ENCODE assay signal across 18 cellular contexts in genomic region chr20:58313366-58313765, GRCh38. TPM values are rescaled to one million over a fixed set of nuclear protein-coding genes. Genes with fewer than 3 reads are reported as not detected.
A peak's percentile ranks its signal among the peaks of the same experiment; 100 is the strongest.
DNase-seq lines count a peak whose midpoint lies in the region; ATAC-seq and TF ChIP-seq lines count a peak whose summit lies in the region.
"Had no signal": no experiment of that assay in that cellular context is flagged by ENCODE, and none has a peak within 500 bp of the region (broad histone marks: within the 10 kb centered on the region; RNA-seq: fewer than 3 reads in every experiment).

No MANE protein-coding gene starts in this region.

- no peak overlapping the region for H2BK20ac ChIP-seq in H9 (ENCODE audit: low read depth, low read length, poor library complexity, severe bottlenecking)

- H2BK5ac ChIP-seq in H9 (ENCODE audit: insufficient read length, low read length) = no peak overlapping the region
- H2BK5ac ChIP-seq in mesenchymal stem cell (ENCODE audit: low read depth, low read length, poor library complexity, severe bottlenecking) = no peak overlapping the region

- DNase-seq in CD4-positive, alpha-beta T cell = no peak
- DNase-seq in H9 (no peak), epithelial cell of prostate (ENCODE audit: low read depth, low spot score) (no peak), mesenchymal stem cell (no peak), NCI-H526 (lab: John Stamatoyannopoulos, UW) (no peak)
- DNase-seq in activated CD8-positive, alpha-beta T cell treated with anti-CD3 and anti-CD28 coated beads for 36 hours = peak; percentile 17
- DNase-seq: amniotic stem cell, colonic mucosa, EL, MM.1S, mucosa of descending colon, NCI-H774, retina, T-helper 9 cell, transverse colon had no signal

- no peaks in the 10 kb centered on the region for H3K79me2 ChIP-seq in H9 (ENCODE audit: insufficient read depth, low read length)

- H3K4me2 ChIP-seq in H9 (ENCODE audit: insufficient read depth, insufficient read length, low read length) (no peak overlapping the region), mesenchymal stem cell (ENCODE audit: low read length, poor library complexity, severe bottlenecking) (no peak overlapping the region)

- POLR2A ChIA-PET in CD4-positive, alpha-beta T cell (lab: Charles Lee) = interaction anchor here (1.9 kb wide), 1 partner anchor 76 kb away, joined by 5 read pairs; the partner anchor contains the start of gene VAPB
- POLR2A ChIA-PET in activated CD8-positive, alpha-beta T cell treated with anti-CD3 and anti-CD28 coated beads for 36 hours (lab: Charles Lee) = interaction anchor here (0.8 to 1.1 kb wide), 3 partner anchors 13 to 31 kb away, joined by 3 read pairs; no protein-coding TSS in a partner anchor

- H3K56ac ChIP-seq in H9 (ENCODE audit: insufficient read length, low read depth, low read length) = no peak overlapping the region

- H3K4me1 ChIP-seq in H9 (ENCODE audit: insufficient read depth, low read length) (no peaks in the 10 kb centered on the region; the same call in 1 of the 2 replicates), mesenchymal stem cell (ENCODE audit: control insufficient read depth, insufficient read depth, low read depth, low read length) (peaks cover 6% of the 10 kb centered on the region)

- H3K9me3 Mint-ChIP-seq in CD4-positive, alpha-beta T cell = no peaks in the 10 kb centered on the region
- peaks cover 0 to 4% of the 10 kb centered on the region in 2 experiments; a peak in 1 of 5 replicates for H3K9me3 Mint-ChIP-seq in H9
- H3K9me3 Mint-ChIP-seq in activated CD8-positive, alpha-beta T cell treated with anti-CD3 and anti-CD28 coated beads for 36 hours = no peaks in the 10 kb centered on the region

- WGBS in H9 (ENCODE audit: extremely low coverage, insufficient read length, low lambda C conversion rate) = no CpG with 5 or more reads among the region's 3 CpGs
- WGBS in mesenchymal stem cell = 96% methylated on average over 2 of the region's 3 CpGs

- no peak overlapping the region for H3K27ac ChIP-seq in CD4-positive, alpha-beta T cell (ENCODE audit: low read depth, low read length)
- H3K27ac ChIP-seq in H9 (ENCODE audit: insufficient read length, low read depth, low read length) (no peak overlapping the region), epithelial cell of prostate (peak overlapping the region; percentile 57), mesenchymal stem cell (ENCODE audit: low read length, poor library complexity, severe bottlenecking) (no peak overlapping the region)
- H3K27ac ChIP-seq: colonic mucosa, transverse colon had no signal

- H3K4me3 Mint-ChIP-seq in CD4-positive, alpha-beta T cell = peak overlapping the region; percentile 60
- H3K4me3 Mint-ChIP-seq in H9 = no peak overlapping the region
- H3K4me3 Mint-ChIP-seq in activated CD8-positive, alpha-beta T cell treated with anti-CD3 and anti-CD28 coated beads for 36 hours = peak overlapping the region; percentile 38

- peaks cover 13% of the 10 kb centered on the region for H3K23me2 ChIP-seq in H9 (ENCODE audit: insufficient read length, low read depth, low read length, poor library complexity, severe bottlenecking)

- intact Hi-C loops in CD4-positive, alpha-beta T cell (cut with DNase I, micrococcal nuclease) = loop anchor here in 1 of 2 experiments (5.0 kb wide), 1 partner anchor 1956 kb away; the partner anchor contains the start of gene FAM210B
- intact Hi-C loops in activated CD8-positive, alpha-beta T cell treated with anti-CD3 and anti-CD28 coated beads for 36 hours (cut with micrococcal nuclease) = no loop called here

- H2AFZ ChIP-seq in H9 (ENCODE audit: low read length) (no peak overlapping the region), mesenchymal stem cell (ENCODE audit: low read depth, low read length) (no peak overlapping the region)

- no peaks in the 10 kb centered on the region for H3K27me3 Mint-ChIP-seq in CD4-positive, alpha-beta T cell
- no peaks in the 10 kb centered on the region for H3K27me3 Mint-ChIP-seq in H9 (ENCODE audit: low read depth)
- no peaks in the 10 kb centered on the region for H3K27me3 Mint-ChIP-seq in activated CD8-positive, alpha-beta T cell treated with anti-CD3 and anti-CD28 coated beads for 36 hours

- no peak overlapping the region for H4K8ac ChIP-seq in H9 (replicated peaks; ENCODE audit: insufficient read length, low read depth, low read length)
- H4K8ac ChIP-seq in mesenchymal stem cell (ENCODE audit: low read length) = no peak overlapping the region

- peaks cover 58% of the 10 kb centered on the region for H3K4me1 Mint-ChIP-seq in CD4-positive, alpha-beta T cell (ENCODE audit: low read depth)
- H3K4me1 Mint-ChIP-seq in H9 = peaks cover 9 to 10% of the 10 kb centered on the region in 2 experiments
- peaks cover 48% of the 10 kb centered on the region for H3K4me1 Mint-ChIP-seq in activated CD8-positive, alpha-beta T cell treated with anti-CD3 and anti-CD28 coated beads for 36 hours (ENCODE audit: low read depth)

- no peaks in the 10 kb centered on the region for H3K27me3 ChIP-seq in CD4-positive, alpha-beta T cell (ENCODE audit: control insufficient read depth, insufficient read depth, low read length)
- H3K27me3 ChIP-seq in H9 (ENCODE audit: insufficient read depth, low read length) (no peaks in the 10 kb centered on the region; the same call in 1 of the 2 replicates), mesenchymal stem cell (ENCODE audit: control insufficient read depth in 1 of 2, insufficient read depth in 1 of 2, low read length in 2 of 2) (no peaks in the 10 kb centered on the region)
- H3K27me3 ChIP-seq: colonic mucosa, transverse colon had no signal

- no peak overlapping the region for H2BK12ac ChIP-seq in H9 (ENCODE audit: insufficient read length, low read depth, low read length)
- no peak overlapping the region for H2BK12ac ChIP-seq in mesenchymal stem cell (ENCODE audit: low read length in 2 of 2)

- H3T11ph ChIP-seq in H9 (ENCODE audit: low read length) = no peak overlapping the region

- peaks cover 51 to 63% of the 10 kb centered on the region in 2 experiments for H3K36me3 ChIP-seq in mesenchymal stem cell (ENCODE audit: control insufficient read depth in 1 of 2, insufficient read depth in 2 of 2, low read depth in 1 of 2, low read length in 2 of 2)
- H3K36me3 ChIP-seq: colonic mucosa had no signal

- no peak for TF ChIP-seq CTCF in CD4-positive, alpha-beta T cell (IDR thresholded peaks at IDR 0.05)
- TF ChIP-seq CTCF in H9 (conservative IDR thresholded peaks at IDR 0.05) = no peak
- no peak for TF ChIP-seq CTCF in activated CD8-positive, alpha-beta T cell treated with anti-CD3 and anti-CD28 coated beads for 36 hours (IDR thresholded peaks at IDR 0.05)

- no peak for ATAC-seq in CD4-positive, alpha-beta T cell (ENCODE audit: poor library complexity)
- ATAC-seq in activated CD8-positive, alpha-beta T cell treated with anti-CD3 and anti-CD28 coated beads for 36 hours = no peak
- no peak for ATAC-seq in HG02610 (IDR thresholded peaks at IDR 0.05; ENCODE audit: unreplicated experiment)
- ATAC-seq in HG02852 (IDR thresholded peaks at IDR 0.05; ENCODE audit: unreplicated experiment) = no peak
- ATAC-seq: mucosa of descending colon, Right ventricle myocardium inferior had no signal

- no peak overlapping the region for H2BK120ac ChIP-seq in H9 (ENCODE audit: low read depth, low read length, poor library complexity, severe bottlenecking)
- H2BK120ac ChIP-seq in mesenchymal stem cell (ENCODE audit: low read depth, low read length) = no peak overlapping the region

- peaks cover 72% of the 10 kb centered on the region for H3K36me3 Mint-ChIP-seq in CD4-positive, alpha-beta T cell (ENCODE audit: low read depth)
- peaks cover 33 to 52% (median 50%) of the 10 kb centered on the region in 3 experiments for H3K36me3 Mint-ChIP-seq in H9 (ENCODE audit: insufficient read depth in 1 of 3, low read depth in 3 of 3)
- H3K36me3 Mint-ChIP-seq in activated CD8-positive, alpha-beta T cell treated with anti-CD3 and anti-CD28 coated beads for 36 hours (ENCODE audit: low read depth) = peaks cover 45% of the 10 kb centered on the region

- H3K4ac ChIP-seq in H9 (ENCODE audit: low read depth, low read length) (no peak overlapping the region), mesenchymal stem cell (ENCODE audit: low read depth in 1 of 2, low read length in 2 of 2) (no peak overlapping the region)

- H3K79me1 ChIP-seq in H9 (ENCODE audit: insufficient read depth, low read depth, low read length, poor library complexity, severe bottlenecking) (peaks cover 2% of the 10 kb centered on the region), mesenchymal stem cell (replicated peaks; ENCODE audit: low read length, poor library complexity, severe bottlenecking) (peaks cover 51% of the 10 kb centered on the region)

- H4K91ac ChIP-seq in H9 (ENCODE audit: insufficient read length, low read depth, low read length) (no peak overlapping the region), mesenchymal stem cell (ENCODE audit: low read length) (no peak overlapping the region)

- no peaks in the 10 kb centered on the region for H3K9me3 ChIP-seq in CD4-positive, alpha-beta T cell (ENCODE audit: control insufficient read depth, low read length)
- H3K9me3 ChIP-seq in H9 (ENCODE audit: control insufficient read depth, low read depth, low read length) (no peaks in the 10 kb centered on the region), mesenchymal stem cell (ENCODE audit: control insufficient read depth, low read length) (no peaks in the 10 kb centered on the region)
- H3K9me3 ChIP-seq: colonic mucosa, mucosa of descending colon, transverse colon had no signal

- H2BK15ac ChIP-seq in H9 (ENCODE audit: low read depth, low read length) = no peak overlapping the region
- H2BK15ac ChIP-seq in mesenchymal stem cell (ENCODE audit: low read depth, poor library complexity, severe bottlenecking) = no peak overlapping the region

- H3K18ac ChIP-seq in H9 (ENCODE audit: insufficient read length, low read depth, low read length) = no peak overlapping the region
- no peak overlapping the region for H3K18ac ChIP-seq in mesenchymal stem cell (ENCODE audit: low read depth in 1 of 2, low read length in 2 of 2)

- CTCF ChIA-PET in CD4-positive, alpha-beta T cell (lab: Charles Lee) = no interaction called here
- CTCF ChIA-PET in activated CD8-positive, alpha-beta T cell treated with anti-CD3 and anti-CD28 coated beads for 36 hours (lab: Charles Lee) = interaction anchor here (1.4 kb wide), 1 partner anchor 134 kb away, joined by 4 read pairs; no protein-coding TSS in a partner anchor

- H3K4me3 ChIP-seq in mesenchymal stem cell (ENCODE audit: insufficient read depth in 1 of 2, low read depth in 1 of 2, low read length in 2 of 2) = no peak overlapping the region
- H3K4me3 ChIP-seq: colonic mucosa, mucosa of descending colon, transverse colon had no signal

- H3K9ac ChIP-seq in H9 (ENCODE audit: extremely low read depth, insufficient read length, low read length) (no peak overlapping the region), mesenchymal stem cell (ENCODE audit: low read length) (no peak overlapping the region)

- no peaks in the 10 kb centered on the region for H4K20me1 ChIP-seq in H9 (ENCODE audit: control insufficient read depth, insufficient read depth, insufficient read length)

- H3K23ac ChIP-seq in H9 (ENCODE audit: insufficient read length, low read depth, low read length) = no peak overlapping the region
- no peak overlapping the region for H3K23ac ChIP-seq in mesenchymal stem cell (ENCODE audit: low read length in 2 of 2)

- no peak overlapping the region for H4K5ac ChIP-seq in H9 (ENCODE audit: insufficient read length, low read depth, low read length)

- peak overlapping the region; percentile 67 for H3K27ac Mint-ChIP-seq in CD4-positive, alpha-beta T cell
- peak overlapping the region in 2 of 3 experiments; percentile 13 to 37; a peak in 4 of 7 replicates for H3K27ac Mint-ChIP-seq in H9
- H3K27ac Mint-ChIP-seq in activated CD8-positive, alpha-beta T cell treated with anti-CD3 and anti-CD28 coated beads for 36 hours = peak overlapping the region; percentile 85

- H2AK5ac ChIP-seq in H9 (ENCODE audit: insufficient read length, low read length) (no peak overlapping the region), mesenchymal stem cell (ENCODE audit: low read length, severe bottlenecking) (no peak overlapping the region)

- H3K14ac ChIP-seq in H9 (ENCODE audit: insufficient read depth, low read length) = no peak overlapping the region
- no peak overlapping the region for H3K14ac ChIP-seq in mesenchymal stem cell (ENCODE audit: low read length in 2 of 2)

RNA-seq across cellular contexts. Expression of gene RAB22A, which starts 3.9 kb away (rescaled TPM):
- total RNA-seq in CD4-positive, alpha-beta T cell = 10 to 100 TPM; 16.5 to 17.2 TPM
- total RNA-seq in H9 (2021) = 5.7 and 6.3 TPM in 2 replicates
- total RNA-seq in activated CD8-positive, alpha-beta T cell treated with anti-CD3 and anti-CD28 coated beads for 36 hours = 1 to 10 TPM; 8.3 to 9.0 TPM
- polyA plus RNA-seq in mesenchymal stem cell (2013, experiment 1 of 2) = 16.4 TPM
- polyA plus RNA-seq in mesenchymal stem cell (2013, experiment 2 of 2) = 16.1 TPM

Comparison
In these comparisons a context has a peak if more than half of its experiments do, and no peak if none do; other contexts are left out.
1. H3K27ac Mint-ChIP-seq: peak in every context shown above with its lines; median percentile 85 in activated CD8-positive, alpha-beta T cell treated with anti-CD3 and anti-CD28 coated beads for 36 hours; 67 in CD4-positive, alpha-beta T cell; 25 in H9.
2. H3K4me3 Mint-ChIP-seq: peak in CD4-positive, alpha-beta T cell (single experiment) and activated CD8-positive, alpha-beta T cell treated with anti-CD3 and anti-CD28 coated beads for 36 hours (single experiment); none in H9 (0 of 2).